31 cellular contexts compared by ENCODE assay signal in genomic region chr3:169542347-169542751, GRCh38.
DNase-seq lines count a peak whose midpoint lies in the region; ATAC-seq and TF ChIP-seq lines count a peak whose summit lies in the region.
"Had no signal": no experiment of that assay in that cellular context is flagged by ENCODE, and none has a peak within 500 bp of the region (broad histone marks: within the 10 kb centered on the region; RNA-seq: fewer than 3 reads in every experiment).

No MANE protein-coding gene starts in this region.

- no peaks in the 10 kb centered on the region for H3K27me3 ChIP-seq in ascending aorta
- no peaks in the 10 kb centered on the region for H3K27me3 ChIP-seq in spleen (replicated peaks in 1 of 7)
- H3K27me3 ChIP-seq: adrenal gland, colonic mucosa, left lung, testis, uterus had no signal

- H3K36me3 ChIP-seq in HEK293 (ENCODE audit: control insufficient read depth in 2 of 2, insufficient read depth in 1 of 2, low read length in 2 of 2) (no peaks in the 10 kb centered on the region), ascending aorta (no peaks in the 10 kb centered on the region), spleen (no peaks in the 10 kb centered on the region)
- H3K36me3 ChIP-seq: adrenal gland, colonic mucosa, left lung, uterus had no signal

- 81 to 92% (median 85%) methylated on average over 3 of the region's 3 CpGs for WGBS in spleen, 5 donors

- H3K4me3 ChIP-seq in HEK293 (ENCODE audit: low read depth, low read length) (no peak overlapping the region), ascending aorta (no peak overlapping the region), spleen (no peak overlapping the region)
- H3K4me3 ChIP-seq: adrenal gland, colonic mucosa, left lung, testis, uterus had no signal

- POLR2A ChIA-PET in HEK293 (lab: Yijun Ruan, JAX), result no interaction called here

- TF ChIP-seq CTCF in HEK293 (tag by site-specific recombination; IDR thresholded peaks at IDR 0.05) (no peak), ascending aorta (IDR thresholded peaks at IDR 0.05) (no peak), spleen (IDR thresholded peaks at IDR 0.05 in 8 of 11, conservative IDR thresholded peaks at IDR 0.05 in 3 of 11) (no peak)

- H3K9me3 ChIP-seq in HEK293 (ENCODE audit: control insufficient read depth, insufficient read depth, low read depth, low read length), result no peaks in the 10 kb centered on the region
- no peaks in the 10 kb centered on the region for H3K9me3 ChIP-seq in ascending aorta
- no peaks in the 10 kb centered on the region for H3K9me3 ChIP-seq in spleen
- H3K9me3 ChIP-seq: adrenal gland, Caco-2, colonic mucosa, left lung, testis, uterus had no signal

- intact Hi-C loops in ascending aorta (cut with DNase I) (no loop called here), left cardiac atrium (cut with DNase I) (no loop called here), spleen (cut with DNase I; ENCODE audit: low total_unique reads) (no loop called here)

- peak; percentile 67 to 73 for ATAC-seq in left cardiac atrium
- no peak for ATAC-seq in left lobe of liver
- no peak for ATAC-seq in HG03175 (IDR thresholded peaks at IDR 0.05; ENCODE audit: unreplicated experiment)
- ATAC-seq: esophagus mucosa, HCT116, left lung had no signal

- no peak overlapping the region; the same call in 1 of the 2 replicates for H3K27ac ChIP-seq in HEK293 (ENCODE audit: extremely low read depth, low read depth, low read length)
- peak overlapping the region; percentile 61 to 66 for H3K27ac ChIP-seq in ascending aorta
- H3K27ac ChIP-seq in spleen, result no peak overlapping the region
- H3K27ac ChIP-seq: adrenal gland, colonic mucosa, KMS-11, left lung, testis, uterus had no signal

- H3K4me1 ChIP-seq in HEK293 (ENCODE audit: control insufficient read depth, insufficient read depth, low read length) (peaks cover 12% of the 10 kb centered on the region), ascending aorta (peaks cover 5 to 21% of the 10 kb centered on the region in 2 donors), spleen (no peaks in the 10 kb centered on the region)
- H3K4me1 ChIP-seq: adrenal gland, Caco-2, colonic mucosa, left lung, uterus had no signal

- DNase-seq in NCI-H1436 (lab: John Stamatoyannopoulos, UW), result peak; percentile 83
- no peak for DNase-seq in ascending aorta (ENCODE audit: low spot score in 2 of 2)
- DNase-seq in left cardiac atrium, result no peak
- DNase-seq in spleen, result no peak
- no peak for DNase-seq in HuH-7 (ENCODE audit: low spot score)
- no peak for DNase-seq in left lobe of liver (ENCODE audit: low spot score)
- DNase-seq: activated CD4-positive, alpha-beta T cell treated with anti-CD3 and anti-CD28 coated beads, Interleukin-2, amount 10 ng/mL, durations not matched to agents 7 days and 5 days; activated T-cell treated with anti-CD3 and anti-CD28 coated beads, Interleukin-2, amount 50 U/mL, for 48 hours; adrenal gland; C1 segment of cervical spinal cord; Caco-2; colonic mucosa; DND-41; hypothalamus; immature natural killer cell; left lung; naive B cell; NCI-H2029; NCI-H446 treated with DMSO at 0.1 percent for 48 hours; NK-92 treated with Interleukin-12 subunit alpha and Interleukin-12 subunit beta, amount 100 ng/mL, for 24 hours; SHP77 treated with DMSO at 0.1 percent for 48 hours; stimulated activated CD4-positive, alpha-beta T cell treated with anti-CD3 and anti-CD28 coated beads, Interleukin-15, amount 100 ng/mL, for 24 hours; stimulated activated naive CD4-positive, alpha-beta T cell treated with Interleukin-2 at 50 U/mL for 16 hours; T-helper 9 cell; testis; uterus had no signal

- CTCF ChIA-PET in HEK293 (lab: Yijun Ruan, JAX), result no interaction called here

- no peak for TF ChIP-seq POLR2A in spleen (IDR thresholded peaks at IDR 0.05)

TF ChIP-seq in HEK293, 187 proteins besides CTCF, POLR2A, EP300 and RAD21 (continues in another document):
- TF ChIP-seq IKZF3 (tag by site-specific recombination; IDR thresholded peaks at IDR 0.05), result peak; percentile 82
- peak; percentile 57; the same call in 1 of the 2 replicates for TF ChIP-seq ZNF362 (tag by site-specific recombination; IDR thresholded peaks at IDR 0.05)
- no peak for TF ChIP-seq ZNF488 (tag by site-specific recombination; IDR thresholded peaks at IDR 0.05)
- TF ChIP-seq ZXDB (tag by site-specific recombination; IDR thresholded peaks at IDR 0.05), result peak; percentile 84
- peak; percentile 58; the same call in 1 of the 2 replicates for TF ChIP-seq ZNF146 (tag by site-specific recombination; IDR thresholded peaks at IDR 0.05)
- TF ChIP-seq SP7 (tag by site-specific recombination; IDR thresholded peaks at IDR 0.05), result peak; percentile 61; the same call in 1 of the 2 replicates
- peak; percentile 95 for TF ChIP-seq INSM2 (tag by site-specific recombination; IDR thresholded peaks at IDR 0.05)
- 0 out of 2 replicates have a peak, but pooled peaks have one; percentile 14 for TF ChIP-seq ZNF76 (tag by site-specific recombination; IDR thresholded peaks at IDR 0.05; ENCODE audit: borderline replicate concordance, low read depth)
- TF ChIP-seq ZNF433 (tag by site-specific recombination; IDR thresholded peaks at IDR 0.05; ENCODE audit: low read depth), result no peak
- peak; percentile 99 for TF ChIP-seq PRDM6 (tag by site-specific recombination; IDR thresholded peaks at IDR 0.05)
- peak; percentile 85; the same call in 1 of the 2 replicates for TF ChIP-seq TSHZ1 (tag by site-specific recombination; IDR thresholded peaks at IDR 0.05; ENCODE audit: borderline replicate concordance)

Comparison
In these comparisons a context has a peak if more than half of its experiments do, and no peak if none do; other contexts are left out.
1. H3K27ac ChIP-seq: peak in ascending aorta (2 of 2); none in HEK293 (single experiment) and spleen (0 of 8).
2. ATAC-seq: peak in left cardiac atrium (2 of 2); none in left lobe of liver (single experiment) and HG03175 (single experiment).